ENCODE assay signal across 9 cellular contexts in genomic region chr7:123809471-123809870, GRCh38. TPM values are rescaled to one million over a fixed set of nuclear protein-coding genes. Genes with fewer than 3 reads are reported as not detected.
"Had no signal": no experiment of that assay in that cellular context is flagged by ENCODE, and none has a peak within 500 bp of the region (broad histone marks: within the 10 kb centered on the region; RNA-seq: fewer than 3 reads in every experiment).

No MANE protein-coding gene starts in this region.

- H3K9ac ChIP-seq: GM23248 had no signal

- H2AFZ ChIP-seq: GM23248, GM23338 had no signal

- DNase-seq: GOT3, H7, H9, HCEC 1CT, HFFc6 had no signal

- H3K4me2 ChIP-seq: GM23338 had no signal

- H3K9me3 ChIP-seq: HAP-1 had no signal

- H3K4me3 ChIP-seq: GM23248, GM23338, HAP-1 had no signal

- H3K27ac ChIP-seq: GM23248 had no signal

- H3K36me3 ChIP-seq: HAP-1 had no signal

RNA-seq across cellular contexts. Expression of gene HYAL4, which starts 35.5 kb away (rescaled TPM):
- polyA plus RNA-seq: GM23248, GM23338, H1 had no signal
